In the genomic region with DNA sequence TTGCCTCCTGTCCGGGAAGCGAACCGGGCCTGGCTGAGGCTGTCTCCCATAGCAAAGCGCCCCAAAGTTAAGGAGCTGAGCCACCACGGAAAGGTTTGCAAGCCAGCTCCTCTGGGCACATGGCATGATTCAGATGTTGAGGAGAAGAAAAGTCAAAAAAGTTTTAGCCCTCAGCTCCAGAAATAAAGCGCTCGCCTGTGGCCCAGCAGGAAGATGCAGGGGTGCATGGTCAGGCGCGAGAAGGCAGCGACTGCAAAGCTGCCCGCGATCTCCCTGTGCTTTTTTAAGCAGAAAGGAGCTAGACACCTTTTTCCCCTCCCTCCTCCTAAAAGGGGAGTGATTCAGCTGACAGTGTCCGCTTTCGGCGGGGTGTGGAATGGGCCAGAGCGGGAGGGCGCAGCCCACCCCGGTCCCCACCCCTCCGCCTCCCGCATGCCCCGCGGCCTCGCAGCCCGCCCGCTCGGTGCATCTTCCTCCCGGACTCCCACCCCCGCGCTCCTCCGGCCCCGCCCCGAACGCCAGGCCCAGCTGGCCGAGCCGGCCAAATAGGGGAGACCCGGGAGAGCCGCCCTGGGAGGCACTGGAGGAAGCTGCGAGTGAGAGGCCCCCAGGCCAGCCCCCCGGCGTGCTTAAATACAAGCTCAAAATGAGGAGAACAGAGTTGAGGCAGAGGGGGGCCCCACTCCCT, we compare ENCODE assay signal across 8 cellular contexts. TPM values are rescaled to one million over a fixed set of nuclear protein-coding genes. Genes with fewer than 3 reads are reported as not detected.
DNase-seq lines count a peak whose midpoint lies in the region; ATAC-seq and TF ChIP-seq lines count a peak whose summit lies in the region.

A gene with protein sequence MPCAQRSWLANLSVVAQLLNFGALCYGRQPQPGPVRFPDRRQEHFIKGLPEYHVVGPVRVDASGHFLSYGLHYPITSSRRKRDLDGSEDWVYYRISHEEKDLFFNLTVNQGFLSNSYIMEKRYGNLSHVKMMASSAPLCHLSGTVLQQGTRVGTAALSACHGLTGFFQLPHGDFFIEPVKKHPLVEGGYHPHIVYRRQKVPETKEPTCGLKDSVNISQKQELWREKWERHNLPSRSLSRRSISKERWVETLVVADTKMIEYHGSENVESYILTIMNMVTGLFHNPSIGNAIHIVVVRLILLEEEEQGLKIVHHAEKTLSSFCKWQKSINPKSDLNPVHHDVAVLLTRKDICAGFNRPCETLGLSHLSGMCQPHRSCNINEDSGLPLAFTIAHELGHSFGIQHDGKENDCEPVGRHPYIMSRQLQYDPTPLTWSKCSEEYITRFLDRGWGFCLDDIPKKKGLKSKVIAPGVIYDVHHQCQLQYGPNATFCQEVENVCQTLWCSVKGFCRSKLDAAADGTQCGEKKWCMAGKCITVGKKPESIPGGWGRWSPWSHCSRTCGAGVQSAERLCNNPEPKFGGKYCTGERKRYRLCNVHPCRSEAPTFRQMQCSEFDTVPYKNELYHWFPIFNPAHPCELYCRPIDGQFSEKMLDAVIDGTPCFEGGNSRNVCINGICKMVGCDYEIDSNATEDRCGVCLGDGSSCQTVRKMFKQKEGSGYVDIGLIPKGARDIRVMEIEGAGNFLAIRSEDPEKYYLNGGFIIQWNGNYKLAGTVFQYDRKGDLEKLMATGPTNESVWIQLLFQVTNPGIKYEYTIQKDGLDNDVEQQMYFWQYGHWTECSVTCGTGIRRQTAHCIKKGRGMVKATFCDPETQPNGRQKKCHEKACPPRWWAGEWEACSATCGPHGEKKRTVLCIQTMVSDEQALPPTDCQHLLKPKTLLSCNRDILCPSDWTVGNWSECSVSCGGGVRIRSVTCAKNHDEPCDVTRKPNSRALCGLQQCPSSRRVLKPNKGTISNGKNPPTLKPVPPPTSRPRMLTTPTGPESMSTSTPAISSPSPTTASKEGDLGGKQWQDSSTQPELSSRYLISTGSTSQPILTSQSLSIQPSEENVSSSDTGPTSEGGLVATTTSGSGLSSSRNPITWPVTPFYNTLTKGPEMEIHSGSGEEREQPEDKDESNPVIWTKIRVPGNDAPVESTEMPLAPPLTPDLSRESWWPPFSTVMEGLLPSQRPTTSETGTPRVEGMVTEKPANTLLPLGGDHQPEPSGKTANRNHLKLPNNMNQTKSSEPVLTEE (N-terminal part only) (minus strand): TSS at position 260 of the 688 bp plus-strand sequence. CDS start 134 bp downstream, at position 126.

- no peaks in the 10 kb centered on the region for H3K9me2 ChIP-seq in PC-3 (replicated peaks; ENCODE audit: low read length)

- peak within 1 kb of the TSS; percentile 81 for H3K27ac Mint-ChIP-seq in mesothelial cell of epicardium

- H3K27me3 Mint-ChIP-seq in mesothelial cell of epicardium (ENCODE audit: low read depth): peaks cover 35% of the 10 kb centered on the region

- POLR2A ChIA-PET in PC-3 (lab: Charles Lee; ENCODE audit: unreplicated experiment): no interaction called here

- no peak within 1 kb of the TSS for H3K9ac ChIP-seq in duodenal mucosa (ENCODE audit: low read depth in 1 of 2, low read length in 2 of 2)
- no peak within 1 kb of the TSS for H3K9ac ChIP-seq in PC-3 (ENCODE audit: low read length)

- no peak within 1 kb of the TSS for H2AFZ ChIP-seq in PC-3 (ENCODE audit: low read length)

- intact Hi-C loops in PC-3 (cut with micrococcal nuclease): no loop called here

- H3K36me3 ChIP-seq in duodenal mucosa (ENCODE audit: control insufficient read depth in 1 of 2, insufficient read depth in 2 of 2, low read length in 2 of 2) (no peaks in the 10 kb centered on the region), PC-3 (ENCODE audit: low read depth, low read length) (no peaks in the 10 kb centered on the region)

- no peaks in the 10 kb centered on the region for H4K20me1 ChIP-seq in PC-3 (ENCODE audit: low read length)

- H3K4me1 ChIP-seq in duodenal mucosa (ENCODE audit: control insufficient read depth in 1 of 2, insufficient read depth in 2 of 2, low read length in 2 of 2) (no peaks in the 10 kb centered on the region), PC-3 (ENCODE audit: insufficient read depth, low read length) (peaks cover 32% of the 10 kb centered on the region)

- ATAC-seq in HG02571 (IDR thresholded peaks at IDR 0.05; ENCODE audit: unreplicated experiment) (no peak), GM19455 (IDR thresholded peaks at IDR 0.05; ENCODE audit: unreplicated experiment) (no peak), PC-3 (no peak)

- peak within 1 kb of the TSS; percentile 7 for H3K27ac ChIP-seq in duodenal mucosa (ENCODE audit: low read depth, low read length)
- H3K27ac ChIP-seq in PC-3 (ENCODE audit: low read length): no peak within 1 kb of the TSS

- CTCF ChIA-PET in PC-3 (lab: Charles Lee): no interaction called here

- H3K4me2 ChIP-seq in PC-3 (ENCODE audit: low read length): no peak within 1 kb of the TSS

- peaks cover 26% of the 10 kb centered on the region for H3K4me1 Mint-ChIP-seq in mesothelial cell of epicardium

- TF ChIP-seq CTCF in mesothelial cell of epicardium (IDR thresholded peaks at IDR 0.05; ENCODE audit: unreplicated experiment): no peak
- no peak for TF ChIP-seq CTCF in PC-3 (conservative IDR thresholded peaks at IDR 0.05; ENCODE audit: low read depth, low read length)

- H3K27me3 ChIP-seq in duodenal mucosa (ENCODE audit: control insufficient read depth in 1 of 2, insufficient read depth in 2 of 2, low read length in 2 of 2): peaks cover 0 to 15% of the 10 kb centered on the region in 2 donors
- H3K27me3 ChIP-seq in PC-3 (ENCODE audit: low read length): no peaks in the 10 kb centered on the region

- no TSS peak for BruUV-seq in PC-3 (replicated peaks; lab: Mats Ljungman, UMichigan)

- H3K36me3 Mint-ChIP-seq in mesothelial cell of epicardium: no peaks in the 10 kb centered on the region

- DNase-seq in D341Med (ENCODE audit: low spot score): peak; percentile 44
- peak; percentile 55 for DNase-seq in HS-5 (ENCODE audit: low read depth)
- peak; percentile 46 to 62 for DNase-seq in mesothelial cell of epicardium (ENCODE audit: low spot score in 2 of 2, unreplicated experiment in 2 of 2)
- no peak for DNase-seq in SIG-M5 (lab: John Stamatoyannopoulos, UW)
- no peak for DNase-seq in PC-3

- H3K4me3 Mint-ChIP-seq in mesothelial cell of epicardium: peak within 1 kb of the TSS; percentile 73

- no peaks in the 10 kb centered on the region for H3K9me3 ChIP-seq in duodenal mucosa (ENCODE audit: control insufficient read depth in 1 of 2, low read length in 2 of 2)
- H3K9me3 ChIP-seq in PC-3 (ENCODE audit: low read length): no peaks in the 10 kb centered on the region

- H3K79me2 ChIP-seq in PC-3 (ENCODE audit: low read length): no peaks in the 10 kb centered on the region

- no peaks in the 10 kb centered on the region for H3F3A ChIP-seq in PC-3 (ENCODE audit: low read length, unreplicated experiment)

- peak within 1 kb of the TSS; percentile 25 to 45 for H3K4me3 ChIP-seq in duodenal mucosa (ENCODE audit: low read depth in 1 of 2, low read length in 2 of 2)
- H3K4me3 ChIP-seq in PC-3 (ENCODE audit: low read length): no peak within 1 kb of the TSS

- no peaks in the 10 kb centered on the region for H3K9me3 Mint-ChIP-seq in mesothelial cell of epicardium

RNA-seq across cellular contexts. Expression of the gene that starts here (rescaled TPM):
- total RNA-seq in mesothelial cell of epicardium (13.5 to 14.0 TPM (median 13.9 TPM) in 3 replicates), PC-3 (2014; rRNA removed) (0.18 and 3.3 TPM in 2 replicates)

Comparison
In these comparisons a context has a peak if more than half of its experiments do, and no peak if none do; other contexts are left out.
1. DNase-seq: peak in D341Med (single experiment), HS-5 (single experiment) and mesothelial cell of epicardium (2 of 2); none in SIG-M5 (single experiment) and PC-3 (single experiment).